Comparison of ENCODE assay signal across 8 cellular contexts in genomic region chr4:69178751-69179205, GRCh38. TPM values are rescaled to one million over a fixed set of nuclear protein-coding genes. Genes with fewer than 3 reads are reported as not detected.
"Had no signal": no experiment of that assay in that cellular context is flagged by ENCODE, and none has a peak within 500 bp of the region (broad histone marks: within the 10 kb centered on the region; RNA-seq: fewer than 3 reads in every experiment).

No MANE protein-coding gene starts in this region.

RNA-seq across cellular contexts. Expression of gene UGT2B11, which starts 35.8 kb away (rescaled TPM):
- total RNA-seq: activated CD4-positive, alpha-beta memory T cell treated with anti-CD3 and anti-CD28 coated beads, Interleukin-2, amount 10 ng/mL, durations not matched to agents 7 days and 5 days; activated CD4-positive, alpha-beta T cell treated with anti-CD3 and anti-CD28 coated beads for 36 hours; activated CD8-positive, alpha-beta memory T cell treated with anti-CD3 and anti-CD28 coated beads for 36 hours; activated naive CD4-positive, alpha-beta T cell treated with anti-CD3 and anti-CD28 coated beads for 36 hours; activated T-helper 17 cell treated with anti-CD3 and anti-CD28 coated beads, Interleukin-2, amount 50 U/mL, for 72 hours; cardiac muscle cell; Right ventricle myocardium inferior; T-helper 2 cell treated with Interferon-gamma antibody and Interleukin-4, amounts not matched to agents 100 ng/mL and 5 ng/mL, for 36 hours had no signal
- polyA plus RNA-seq: cardiac muscle cell had no signal
